ENCODE assay signal across 14 cellular contexts in genomic region chr10:42999385-43000020, GRCh38.
A peak's percentile ranks its signal among the peaks of the same experiment; 100 is the strongest.
DNase-seq lines count a peak whose midpoint lies in the region; TF ChIP-seq lines count a peak whose summit lies in the region.
"Had no signal": no experiment of that assay in that cellular context is flagged by ENCODE, and none has a peak within 500 bp of the region (broad histone marks: within the 10 kb centered on the region; RNA-seq: fewer than 3 reads in every experiment).

No MANE protein-coding gene starts in this region.

- no peaks in the 10 kb centered on the region for H3K4me1 Mint-ChIP-seq in activated T-cell treated with anti-CD3 and anti-CD28 coated beads, Interleukin-2, amount 50 U/mL, for 24 hours (ENCODE audit: low read depth)

- intact Hi-C loops in posterior vena cava (cut with DNase I) = no loop called here

- H3K9me3 Mint-ChIP-seq in activated T-cell treated with anti-CD3 and anti-CD28 coated beads, Interleukin-2, amount 50 U/mL, for 24 hours = no peaks in the 10 kb centered on the region

- H3K4me3 Mint-ChIP-seq in activated T-cell treated with anti-CD3 and anti-CD28 coated beads, Interleukin-2, amount 50 U/mL, for 24 hours = no peak overlapping the region

- POLR2A ChIA-PET in GM10248 (lab: Yijun Ruan, JAX) = no interaction called here

- TF ChIP-seq CTCF in GM10248 (IDR thresholded peaks at IDR 0.05; ENCODE audit: control extremely low read depth, extremely low read depth, low read depth, missing control alignments) = no peak

- no peak overlapping the region for H3K27ac Mint-ChIP-seq in activated T-cell treated with anti-CD3 and anti-CD28 coated beads, Interleukin-2, amount 50 U/mL, for 24 hours

- H3K27me3 Mint-ChIP-seq in activated T-cell treated with anti-CD3 and anti-CD28 coated beads, Interleukin-2, amount 50 U/mL, for 24 hours = no peaks in the 10 kb centered on the region

- CTCF ChIA-PET in GM10248 (lab: Yijun Ruan, JAX) = no interaction called here

- H3K36me3 Mint-ChIP-seq in activated T-cell treated with anti-CD3 and anti-CD28 coated beads, Interleukin-2, amount 50 U/mL, for 24 hours (ENCODE audit: low read depth) = no peaks in the 10 kb centered on the region

- DNase-seq in activated T-cell treated with anti-CD3 and anti-CD28 coated beads, Interleukin-2, amount 50 U/mL, for 24 hours = peak; percentile 19
- DNase-seq in activated T-cell treated with anti-CD3 and anti-CD28 coated beads, Interleukin-2, amount 50 U/mL, for 1 hour = no peak
- DNase-seq in GM10248 (ENCODE audit: extremely low spot score) = peak; percentile 12
- peak; percentile 6 for DNase-seq in epidermal melanocyte (ENCODE audit: insufficient read length, low spot score)
- DNase-seq in posterior vena cava (ENCODE audit: low spot score) = peak; percentile 70
- no peak for DNase-seq in HuH-7 (ENCODE audit: low spot score)
- DNase-seq in pons (ENCODE audit: low spot score) = no peak
- no peak for DNase-seq in NCI-H2107 (lab: John Stamatoyannopoulos, UW)
- DNase-seq: GF-D8; NCI-H187; NCI-H2171; NCI-H446 treated with DMSO at 0.1 percent for 48 hours; NK-92 treated with Interleukin-12 subunit alpha and Interleukin-12 subunit beta, amount 100 ng/mL, for 24 hours; SHP77 treated with DMSO at 0.1 percent for 48 hours had no signal

Comparison
In these comparisons a context has a peak if more than half of its experiments do, and no peak if none do; other contexts are left out.
1. DNase-seq: peak in activated T-cell treated with anti-CD3 and anti-CD28 coated beads, Interleukin-2, amount 50 U/mL, for 24 hours (single experiment), GM10248 (single experiment), epidermal melanocyte (single experiment) and posterior vena cava (single experiment); none in activated T-cell treated with anti-CD3 and anti-CD28 coated beads, Interleukin-2, amount 50 U/mL, for 1 hour (single experiment), HuH-7 (single experiment), pons (single experiment) and NCI-H2107 (single experiment).